Comparison of ENCODE assay signal across 15 cellular contexts in genomic region chr22:38750104-38750503, GRCh38. TPM values are rescaled to one million over a fixed set of nuclear protein-coding genes. Genes with fewer than 3 reads are reported as not detected.
A peak's percentile ranks its signal among the peaks of the same experiment; 100 is the strongest.
DNase-seq lines count a peak whose midpoint lies in the region; ATAC-seq and TF ChIP-seq lines count a peak whose summit lies in the region.
"Had no signal": no experiment of that assay in that cellular context is flagged by ENCODE, and none has a peak within 500 bp of the region (broad histone marks: within the 10 kb centered on the region; RNA-seq: fewer than 3 reads in every experiment).

No MANE protein-coding gene starts in this region.

- no peaks in the 10 kb centered on the region for H3K27me3 Mint-ChIP-seq in T-helper 1 cell treated with Interleukin-12 subunit alpha and Interleukin-12 subunit beta and Interleukin-4 antibody, amounts not matched to agents 30 μg/mL and 1 μg/mL, for 36 hours (ENCODE audit: low read depth)
- no peaks in the 10 kb centered on the region for H3K27me3 Mint-ChIP-seq in brain
- H3K27me3 Mint-ChIP-seq in H9 (ENCODE audit: low read depth) = peaks cover 2% of the 10 kb centered on the region; the same call in 1 of the 2 replicates

- H4K91ac ChIP-seq in H9 (ENCODE audit: insufficient read length, low read depth, low read length) = no peak overlapping the region

- no peaks in the 10 kb centered on the region for H4K20me1 ChIP-seq in H9 (ENCODE audit: control insufficient read depth, insufficient read depth, insufficient read length)

- no peak overlapping the region for H3K23ac ChIP-seq in H9 (ENCODE audit: insufficient read length, low read depth, low read length)

- H3T11ph ChIP-seq in H9 (ENCODE audit: low read length) = no peak overlapping the region

- H3K79me1 ChIP-seq in H9 (ENCODE audit: insufficient read depth, low read depth, low read length, poor library complexity, severe bottlenecking) = no peaks in the 10 kb centered on the region

- peak overlapping the region; percentile 54 for H3K4me3 Mint-ChIP-seq in T-helper 1 cell treated with Interleukin-12 subunit alpha and Interleukin-12 subunit beta and Interleukin-4 antibody, amounts not matched to agents 30 μg/mL and 1 μg/mL, for 36 hours
- H3K4me3 Mint-ChIP-seq in brain (no peak overlapping the region), H9 (no peak overlapping the region)
- H3K4me3 Mint-ChIP-seq: endodermal cell had no signal

- intact Hi-C loops in psoas muscle (cut with DNase I) = no loop called here
- intact Hi-C loops in Right ventricle myocardium inferior (cut with DNase I) = no loop called here

- DNase-seq in T-helper 1 cell (no peak), RWPE1 (ENCODE audit: low spot score) (no peak), psoas muscle (no peak), Right ventricle myocardium inferior (ENCODE audit: missing footprints) (no peak), H9 (no peak)
- DNase-seq: endodermal cell; IMR-90; NCI-H524 treated with DMSO at 0.1 percent for 48 hours; nucleus accumbens; stimulated activated CD4-positive, alpha-beta T cell treated with anti-CD3 and anti-CD28 coated beads, Interleukin-2, amount 100 ng/mL, for 48 hours had no signal

- H3K4me3 ChIP-seq in psoas muscle = no peak overlapping the region
- H3K4me3 ChIP-seq: tibial nerve had no signal

- POLR2A ChIA-PET in RWPE1 (lab: Yijun Ruan, JAX; ENCODE audit: low non-redundant PET) = no interaction called here

- no peak for TF ChIP-seq CTCF in RWPE1 (conservative IDR thresholded peaks at IDR 0.05; ENCODE audit: low read depth)
- TF ChIP-seq CTCF in brain (conservative IDR thresholded peaks at IDR 0.05) = no peak
- no peak for TF ChIP-seq CTCF in psoas muscle (IDR thresholded peaks at IDR 0.05)
- TF ChIP-seq CTCF in H9 (conservative IDR thresholded peaks at IDR 0.05) = no peak

- H2AFZ ChIP-seq in H9 (ENCODE audit: low read length) = no peak overlapping the region

- no peak overlapping the region for H2BK5ac ChIP-seq in H9 (ENCODE audit: insufficient read length, low read length)

- H3K14ac ChIP-seq in H9 (ENCODE audit: insufficient read depth, low read length) = no peak overlapping the region

- ATAC-seq in psoas muscle = no peak
- ATAC-seq in Right ventricle myocardium inferior = no peak
- no peak for ATAC-seq in SK-N-SH treated with all-trans-retinoic acid at 6 μM for 48 hours

- H3K9ac ChIP-seq in H9 (ENCODE audit: extremely low read depth, insufficient read length, low read length) = no peak overlapping the region

- H4K5ac ChIP-seq in H9 (ENCODE audit: insufficient read length, low read depth, low read length) = no peak overlapping the region

- no peak overlapping the region for H2BK15ac ChIP-seq in H9 (ENCODE audit: low read depth, low read length)

- H2BK120ac ChIP-seq in H9 (ENCODE audit: low read depth, low read length, poor library complexity, severe bottlenecking) = no peak overlapping the region

- H2BK20ac ChIP-seq in H9 (ENCODE audit: low read depth, low read length, poor library complexity, severe bottlenecking) = no peak overlapping the region

- 78 to 90% (median 82%) methylated on average over 14 of the region's 14 CpGs for WGBS in psoas muscle, 3 donors
- WGBS in H9 (ENCODE audit: extremely low coverage, insufficient read length, low lambda C conversion rate) = no CpG with 5 or more reads among the region's 14 CpGs

- peaks cover 6% of the 10 kb centered on the region for H3K23me2 ChIP-seq in H9 (ENCODE audit: insufficient read length, low read depth, low read length, poor library complexity, severe bottlenecking)

- H3K79me2 ChIP-seq in H9 (ENCODE audit: insufficient read depth, low read length) = no peaks in the 10 kb centered on the region

- H3K9me3 ChIP-seq in psoas muscle (no peaks in the 10 kb centered on the region), H9 (ENCODE audit: control insufficient read depth, low read depth, low read length) (no peaks in the 10 kb centered on the region)
- H3K9me3 ChIP-seq: tibial nerve had no signal

- H3K27ac Mint-ChIP-seq in T-helper 1 cell treated with Interleukin-12 subunit alpha and Interleukin-12 subunit beta and Interleukin-4 antibody, amounts not matched to agents 30 μg/mL and 1 μg/mL, for 36 hours = peak overlapping the region; percentile 82
- peak overlapping the region in 3 of 5 experiments; percentile 4 to 61 (median 14) for H3K27ac Mint-ChIP-seq in brain
- no peak overlapping the region; a peak in 1 of 7 replicates for H3K27ac Mint-ChIP-seq in H9
- H3K27ac Mint-ChIP-seq: endodermal cell had no signal

- H3K27me3 ChIP-seq in psoas muscle (ENCODE audit: insufficient read depth in 3 of 3, low read length in 2 of 3) = no peaks in the 10 kb centered on the region
- H3K27me3 ChIP-seq in H9 (ENCODE audit: insufficient read depth, low read length) = no peaks in the 10 kb centered on the region; the same call in 1 of the 2 replicates
- H3K27me3 ChIP-seq: tibial nerve had no signal

- H2AK5ac ChIP-seq in H9 (ENCODE audit: insufficient read length, low read length) = no peak overlapping the region

- peaks cover 7 to 86% of the 10 kb centered on the region in 2 donors for H3K36me3 ChIP-seq in psoas muscle (ENCODE audit: insufficient read depth in 1 of 2, low read depth in 1 of 2)

- H3K56ac ChIP-seq in H9 (ENCODE audit: insufficient read length, low read depth, low read length) = no peak overlapping the region

- H3K4me1 ChIP-seq in psoas muscle (peaks cover 45% of the 10 kb centered on the region), H9 (ENCODE audit: insufficient read depth, low read length) (peaks cover 5% of the 10 kb centered on the region; the same call in 1 of the 2 replicates)

- H3K9me3 Mint-ChIP-seq in T-helper 1 cell treated with Interleukin-12 subunit alpha and Interleukin-12 subunit beta and Interleukin-4 antibody, amounts not matched to agents 30 μg/mL and 1 μg/mL, for 36 hours = no peaks in the 10 kb centered on the region
- H3K9me3 Mint-ChIP-seq in brain (no peaks in the 10 kb centered on the region), H9 (no peaks in the 10 kb centered on the region)
- H3K9me3 Mint-ChIP-seq: endodermal cell had no signal

- CTCF ChIA-PET in RWPE1 (lab: Yijun Ruan, JAX) = no interaction called here

- H3K27ac ChIP-seq in RWPE1 (peak overlapping the region; percentile 99), psoas muscle (peak overlapping the region; percentile 97), H9 (ENCODE audit: insufficient read length, low read depth, low read length) (no peak overlapping the region)
- H3K27ac ChIP-seq: 22Rv1 had no signal

- no peak overlapping the region for H3K18ac ChIP-seq in H9 (ENCODE audit: insufficient read length, low read depth, low read length)

- H3K4ac ChIP-seq in H9 (ENCODE audit: low read depth, low read length) = no peak overlapping the region

- H3K4me2 ChIP-seq in H9 (ENCODE audit: insufficient read depth, insufficient read length, low read length) = no peak overlapping the region

- no peak overlapping the region for H2BK12ac ChIP-seq in H9 (ENCODE audit: insufficient read length, low read depth, low read length)

- no peak overlapping the region for H4K8ac ChIP-seq in H9 (replicated peaks; ENCODE audit: insufficient read length, low read depth, low read length)

- peaks cover 59% of the 10 kb centered on the region for H3K36me3 Mint-ChIP-seq in T-helper 1 cell treated with Interleukin-12 subunit alpha and Interleukin-12 subunit beta and Interleukin-4 antibody, amounts not matched to agents 30 μg/mL and 1 μg/mL, for 36 hours (ENCODE audit: low read depth)
- H3K36me3 Mint-ChIP-seq in brain (peaks cover 68% of the 10 kb centered on the region), H9 (ENCODE audit: insufficient read depth in 1 of 3, low read depth in 3 of 3) (peaks cover 2 to 28% (median 5%) of the 10 kb centered on the region in 3 experiments; a peak in 4 of 7 replicates)

- peaks cover 37% of the 10 kb centered on the region for H3K4me1 Mint-ChIP-seq in T-helper 1 cell treated with Interleukin-12 subunit alpha and Interleukin-12 subunit beta and Interleukin-4 antibody, amounts not matched to agents 30 μg/mL and 1 μg/mL, for 36 hours (ENCODE audit: low read depth)
- H3K4me1 Mint-ChIP-seq in brain (peaks cover 22% of the 10 kb centered on the region), H9 (peaks cover 13 to 15% of the 10 kb centered on the region in 2 experiments)

TF ChIP-seq in SK-N-SH treated with all-trans-retinoic acid at 6 μM for 48 hours, 23 proteins besides CTCF, POLR2A, EP300 and RAD21 (continues in another document):
- no peak for TF ChIP-seq ZFP30 (CRISPR knock-in tag; IDR thresholded peaks at IDR 0.05)
- TF ChIP-seq ESRRG (CRISPR knock-in tag; IDR thresholded peaks at IDR 0.05) = no peak
- no peak for TF ChIP-seq ZNF8 (CRISPR knock-in tag; IDR thresholded peaks at IDR 0.05)
- TF ChIP-seq ZC3H10 (CRISPR knock-in tag; IDR thresholded peaks at IDR 0.05) = no peak
- TF ChIP-seq ARNTL (CRISPR knock-in tag; IDR thresholded peaks at IDR 0.05; ENCODE audit: borderline replicate concordance, low read depth) = no peak
- no peak for TF ChIP-seq ZNF70 (CRISPR knock-in tag; IDR thresholded peaks at IDR 0.05)
- no peak for TF ChIP-seq ISL1 (CRISPR knock-in tag; IDR thresholded peaks at IDR 0.05)
- no peak for TF ChIP-seq PPARA (CRISPR knock-in tag; IDR thresholded peaks at IDR 0.05; ENCODE audit: borderline replicate concordance)
- TF ChIP-seq ZNF565 (CRISPR knock-in tag; conservative IDR thresholded peaks at IDR 0.05; ENCODE audit: low read depth) = no peak
- no peak for TF ChIP-seq TOX (CRISPR knock-in tag; IDR thresholded peaks at IDR 0.05; ENCODE audit: borderline replicate concordance)
- TF ChIP-seq ZFP3 (CRISPR knock-in tag; IDR thresholded peaks at IDR 0.05) = no peak
- TF ChIP-seq TCF4 (CRISPR knock-in tag; IDR thresholded peaks at IDR 0.05; ENCODE audit: borderline replicate concordance) = no peak

RNA-seq across cellular contexts. Expression of gene SUN2, which starts 5.7 kb away (rescaled TPM):
- 251 TPM for polyA plus RNA-seq in brain (ENCODE audit: insufficient read depth, low read depth, low replicate concordance)
- total RNA-seq in psoas muscle = 100 to 1,000 TPM in 3 of 4 donors, 10 to 100 TPM in 1; 57.6 to 152 (median 106) TPM
- 100 to 1,000 TPM in 1 of 3 donors, 10 to 100 TPM in 2; 64.9 to 142 (median 93.6) TPM for polyA plus RNA-seq in psoas muscle
- total RNA-seq in Right ventricle myocardium inferior = 126 TPM
- total RNA-seq in H9 (2021) = 12.0 and 12.1 TPM in 2 replicates

RNA-seq across cellular contexts. Expression of gene DNAL4, which starts 43.8 kb away (rescaled TPM):
- polyA plus RNA-seq in brain (ENCODE audit: insufficient read depth, low read depth, low replicate concordance) (61.4 TPM), psoas muscle (10 to 100 TPM in 2 of 3 donors, 1 to 10 TPM in 1; 4.2 to 13.9 (median 11.8) TPM)
- total RNA-seq in psoas muscle (1 to 10 TPM; 3.5 to 6.4 (median 4.7) TPM), Right ventricle myocardium inferior (10.0 TPM), H9 (2021) (8.3 and 8.9 TPM in 2 replicates)

RNA-seq across cellular contexts. Expression of gene GTPBP1, which starts 44.4 kb away (rescaled TPM):
- polyA plus RNA-seq in brain (ENCODE audit: insufficient read depth, low read depth, low replicate concordance) (80.4 TPM), psoas muscle (10 to 100 TPM; 16.4 to 24.3 (median 17.4) TPM)
- total RNA-seq in psoas muscle (10 to 100 TPM; 19.3 to 46.1 (median 41.1) TPM), Right ventricle myocardium inferior (26.8 TPM), H9 (2021) (108 TPM in 2 replicates)

RNA-seq across cellular contexts. Expression of gene JOSD1, which starts 49.4 kb away (rescaled TPM):
- polyA plus RNA-seq in brain (ENCODE audit: insufficient read depth, low read depth, low replicate concordance) = 45.7 TPM
- total RNA-seq in psoas muscle = 10 to 100 TPM; 16.7 to 27.6 (median 24.4) TPM
- polyA plus RNA-seq in psoas muscle = 10 to 100 TPM; 14.3 to 58.5 (median 37.5) TPM
- 17.5 TPM for total RNA-seq in Right ventricle myocardium inferior
- 18.3 and 19.2 TPM in 2 replicates for total RNA-seq in H9 (2021)

Comparison
In these comparisons a context has a peak if more than half of its experiments do, and no peak if none do; other contexts are left out.
1. H3K27ac Mint-ChIP-seq: peak in T-helper 1 cell treated with Interleukin-12 subunit alpha and Interleukin-12 subunit beta and Interleukin-4 antibody, amounts not matched to agents 30 μg/mL and 1 μg/mL, for 36 hours (single experiment) and brain (3 of 5); none in H9 (0 of 3).